ENCODE assay signal across 21 cellular contexts in the genomic region with DNA sequence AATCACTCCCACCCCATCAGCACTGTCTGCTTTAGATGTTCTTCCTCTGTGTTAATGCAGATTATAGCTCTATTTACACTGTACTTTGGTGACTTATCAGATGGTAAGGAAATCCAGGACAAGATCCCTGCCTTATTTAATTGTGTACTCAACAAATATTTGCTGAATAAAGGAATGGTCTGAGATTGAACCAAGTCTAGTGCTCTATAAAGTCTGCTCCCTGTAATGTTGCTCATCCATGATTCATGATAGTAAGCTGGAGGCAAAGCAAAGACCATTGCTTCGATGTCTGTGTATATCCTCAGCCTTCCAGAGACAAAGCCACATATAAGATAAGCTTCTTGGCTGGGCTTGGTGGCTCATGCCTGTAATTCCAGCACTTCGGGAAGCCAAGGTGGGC. TPM values are rescaled to one million over a fixed set of nuclear protein-coding genes. Genes with fewer than 3 reads are reported as not detected.
DNase-seq lines count a peak whose midpoint lies in the region; ATAC-seq, FAIRE-seq and TF ChIP-seq lines count a peak whose summit lies in the region.
"Had no signal": no experiment of that assay in that cellular context is flagged by ENCODE, and none has a peak within 500 bp of the region (broad histone marks: within the 10 kb centered on the region; RNA-seq: fewer than 3 reads in every experiment).

No MANE protein-coding gene starts in this region.

- H3K36me3 ChIP-seq in MG63 (peaks cover 13% of the 10 kb centered on the region), bronchial epithelial cell (ENCODE audit: control insufficient read depth, insufficient read depth, low read length) (no peaks in the 10 kb centered on the region), mucosa of descending colon (ENCODE audit: low read depth) (no peaks in the 10 kb centered on the region), esophagus squamous epithelium (no peaks in the 10 kb centered on the region)

- TF ChIP-seq CTCF in bronchial epithelial cell (IDR thresholded peaks at IDR 0.05; ENCODE audit: insufficient read depth, low read length, severe bottlenecking): no peak
- no peak for TF ChIP-seq CTCF in mucosa of descending colon (IDR thresholded peaks at IDR 0.05)
- TF ChIP-seq CTCF in esophagus squamous epithelium (IDR thresholded peaks at IDR 0.05): no peak

- H3K4me3 ChIP-seq in MG63: no peak overlapping the region
- H3K4me3 ChIP-seq in bronchial epithelial cell (ENCODE audit: low read depth, low read length): no peak overlapping the region
- H3K4me3 ChIP-seq in mucosa of descending colon: no peak overlapping the region
- H3K4me3 ChIP-seq in esophagus squamous epithelium: no peak overlapping the region
- H3K4me3 ChIP-seq: K562 had no signal

- H3K27me3 ChIP-seq in MG63: no peaks in the 10 kb centered on the region
- H3K27me3 ChIP-seq in bronchial epithelial cell (ENCODE audit: control insufficient read depth, insufficient read depth, low read length): no peaks in the 10 kb centered on the region
- no peaks in the 10 kb centered on the region for H3K27me3 ChIP-seq in esophagus squamous epithelium

- 63% methylated on average over 1 of the region's 2 CpGs; no CpG with 5 or more reads in 1 of the 2 donors for WGBS in esophagus squamous epithelium, 2 donors

- H3K4me1 ChIP-seq in mucosa of descending colon (ENCODE audit: low read depth): peaks cover 9% of the 10 kb centered on the region
- H3K4me1 ChIP-seq in esophagus squamous epithelium: no peaks in the 10 kb centered on the region

- peak; percentile 85 for ATAC-seq in mucosa of descending colon
- ATAC-seq: K562 had no signal

- no peak overlapping the region for H3K27ac ChIP-seq in esophagus squamous epithelium

- DNase-seq in EL: peak; percentile 21
- DNase-seq in MG63: peak; percentile 3
- DNase-seq in bronchial epithelial cell (ENCODE audit: low read depth): peak; percentile 42
- no peak for DNase-seq in mucosa of descending colon
- DNase-seq in esophagus squamous epithelium (lab: John Stamatoyannopoulos, UW): no peak
- no peak for DNase-seq in NCI-H187 (lab: John Stamatoyannopoulos, UW)
- DNase-seq in activated effector memory CD4-positive, alpha-beta T cell treated with anti-CD3 and anti-CD28 coated beads, Interleukin-2, amount 50 U/mL, for 16 hours: no peak
- DNase-seq: CD4-positive, CD25-positive, alpha-beta regulatory T cell; COR-L47; DMS 273 treated with DMSO at 0.1 percent for 48 hours; DND-41; GDM1; NCI-H1105; NCI-H146; NCI-H2029 treated with DMSO at 0.1 percent for 48 hours; NCI-H2171; NCI-H524 treated with DMSO at 0.1 percent for 48 hours; NCI-H82 had no signal

- intact Hi-C loops in mucosa of descending colon (cut with DNase I, micrococcal nuclease): no loop called here
- intact Hi-C loops in esophagus squamous epithelium (cut with DNase I): no loop called here

- FAIRE-seq in bronchial epithelial cell (lab: Jason Lieb, UNC): no peak
- FAIRE-seq: H54, K562, RCC 7860 had no signal

- H3K9me3 ChIP-seq in MG63 (peaks cover 46% of the 10 kb centered on the region), mucosa of descending colon (peaks cover 22% of the 10 kb centered on the region), esophagus squamous epithelium (peaks cover 0 to 48% (median 20%) of the 10 kb centered on the region in 3 donors)

- TF ChIP-seq POLR2A in esophagus squamous epithelium (IDR thresholded peaks at IDR 0.05): no peak

RNA-seq across cellular contexts. Expression of gene PLCE1, which starts 33.5 kb away (rescaled TPM):
- 1.5 and 3.9 TPM in 2 replicates for total RNA-seq in MG63 (2014; rRNA removed; shearing (Covaris generic); ENCODE audit: low replicate concordance)
- total RNA-seq in bronchial epithelial cell (0.26 and 1.0 TPM in 2 replicates), mucosa of descending colon (10 to 100 TPM; 36.1 to 68.9 (median 39.3) TPM), esophagus squamous epithelium (1 to 10 TPM; 1.8 to 3.6 (median 3.1) TPM)
- total RNA-seq: CD4-positive, CD25-positive, alpha-beta regulatory T cell had no signal

Comparison
In these comparisons a context has a peak if more than half of its experiments do, and no peak if none do; other contexts are left out.
1. DNase-seq: peak in EL (single experiment), MG63 (single experiment) and bronchial epithelial cell (single experiment); none in mucosa of descending colon (0 of 3), esophagus squamous epithelium (single experiment), NCI-H187 (0 of 2) and activated effector memory CD4-positive, alpha-beta T cell treated with anti-CD3 and anti-CD28 coated beads, Interleukin-2, amount 50 U/mL, for 16 hours (single experiment).